ENCODE assay signal across 7 cellular contexts in the genomic region with DNA sequence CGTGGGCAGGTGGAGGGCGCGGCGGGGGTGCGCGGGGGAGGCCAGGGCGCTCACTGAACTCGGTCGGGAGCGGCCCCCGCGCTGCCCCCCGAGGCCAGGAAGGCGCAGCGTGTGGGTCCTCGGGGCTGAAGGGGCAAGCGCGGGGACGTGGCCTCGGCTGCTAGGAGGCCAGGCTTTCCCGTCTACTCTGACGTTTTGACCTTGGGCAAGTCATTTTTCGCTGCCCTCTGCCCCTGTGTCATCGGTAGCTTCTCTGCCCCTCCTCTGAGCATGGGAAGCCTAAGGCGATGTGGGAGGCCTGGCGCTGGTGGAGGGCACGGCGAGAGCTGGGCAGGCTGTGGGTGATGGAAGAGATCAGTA. TPM values are rescaled to one million over a fixed set of nuclear protein-coding genes. Genes with fewer than 3 reads are reported as not detected.
DNase-seq lines count a peak whose midpoint lies in the region; ATAC-seq and TF ChIP-seq lines count a peak whose summit lies in the region.

No MANE protein-coding gene starts in this region.

- ATAC-seq in GM18511 (IDR thresholded peaks at IDR 0.05; ENCODE audit: unreplicated experiment) (peak; percentile 5), HG02610 (IDR thresholded peaks at IDR 0.05; ENCODE audit: unreplicated experiment) (peak; percentile 1), thoracic aorta (ENCODE audit: insufficient number of reproducible peaks, low FRiP score, low read depth) (no peak)

- H2AK5ac ChIP-seq in mesenchymal stem cell (ENCODE audit: low read length, severe bottlenecking), result no peak overlapping the region

- peaks cover 44% of the 10 kb centered on the region for H3K79me2 ChIP-seq in PC-9 (ENCODE audit: low read depth)

- peak overlapping the region; percentile 66; the same call in 1 of the 2 replicates for H2AFZ ChIP-seq in PC-9
- no peak overlapping the region for H2AFZ ChIP-seq in mesenchymal stem cell (ENCODE audit: low read depth, low read length)

- no peak overlapping the region for H3K4ac ChIP-seq in mesenchymal stem cell (ENCODE audit: low read depth in 1 of 2, low read length in 2 of 2)

- H3F3A ChIP-seq in PC-9 (ENCODE audit: insufficient read depth, low read depth), result no peaks in the 10 kb centered on the region; the same call in 1 of the 2 replicates

- CTCF ChIA-PET in PC-9 (lab: Charles Lee), result interaction anchor here (0.5 kb wide), 1 partner anchor 219 kb away, joined by 3 read pairs; no protein-coding TSS in a partner anchor

- no peak overlapping the region for H4K91ac ChIP-seq in mesenchymal stem cell (ENCODE audit: low read length)

- peak overlapping the region; percentile 83 for H2BK120ac ChIP-seq in mesenchymal stem cell (ENCODE audit: low read depth, low read length)

- peaks cover 24% of the 10 kb centered on the region for H3K79me1 ChIP-seq in mesenchymal stem cell (replicated peaks; ENCODE audit: low read length, poor library complexity, severe bottlenecking)

- H3K4me2 ChIP-seq in PC-9, result peak overlapping the region; percentile 91
- H3K4me2 ChIP-seq in mesenchymal stem cell (ENCODE audit: low read length, poor library complexity, severe bottlenecking), result peak overlapping the region; percentile 58

- POLR2A ChIA-PET in PC-9 (lab: Charles Lee; ENCODE audit: unreplicated experiment), result interaction anchor here (0.6 to 1.2 kb wide), 5 partner anchors 77 to 444 kb away, joined by 4 to 31 read pairs (median 7); a partner anchor contains a TSS

- H3K36me3 ChIP-seq in PC-9 (ENCODE audit: low read depth), result no peaks in the 10 kb centered on the region
- H3K36me3 ChIP-seq in mesenchymal stem cell (ENCODE audit: control insufficient read depth in 1 of 2, insufficient read depth in 2 of 2, low read depth in 1 of 2, low read length in 2 of 2), result peaks cover 14 to 42% of the 10 kb centered on the region in 2 experiments
- H3K36me3 ChIP-seq in thoracic aorta, result peaks cover 8% of the 10 kb centered on the region

- no peak overlapping the region for H2BK12ac ChIP-seq in mesenchymal stem cell (ENCODE audit: low read length in 2 of 2)

- H3K4me3 ChIP-seq in PC-9 (peak overlapping the region; percentile 77), mesenchymal stem cell (ENCODE audit: insufficient read depth in 1 of 2, low read depth in 1 of 2, low read length in 2 of 2) (peak overlapping the region; percentile 92 to 96), thoracic aorta (peak overlapping the region; percentile 94)

- H3K27ac ChIP-seq in PC-9 (no peak overlapping the region), mesenchymal stem cell (ENCODE audit: low read length, poor library complexity, severe bottlenecking) (no peak overlapping the region), thoracic aorta (peak overlapping the region; percentile 65 to 77)

- peak overlapping the region; percentile 73 for H4K8ac ChIP-seq in mesenchymal stem cell (ENCODE audit: low read length)

- DNase-seq in PC-9, result no peak
- peak; percentile 15 for DNase-seq in central memory CD4-positive, alpha-beta T cell
- peak; percentile 33 for DNase-seq in mesenchymal stem cell
- DNase-seq in thoracic aorta (ENCODE audit: low spot score), result no peak
- DNase-seq in medulla oblongata (ENCODE audit: extremely low spot score), result no peak

- no peaks in the 10 kb centered on the region for H3K27me3 ChIP-seq in PC-9 (ENCODE audit: insufficient read depth, low read depth)
- H3K27me3 ChIP-seq in mesenchymal stem cell (ENCODE audit: control insufficient read depth in 1 of 2, insufficient read depth in 1 of 2, low read length in 2 of 2), result no peaks in the 10 kb centered on the region
- no peaks in the 10 kb centered on the region for H3K27me3 ChIP-seq in thoracic aorta (replicated peaks; ENCODE audit: insufficient read depth)

- no TSS peak for BruUV-seq in PC-9 (replicated peaks; lab: Mats Ljungman, UMichigan)

- intact Hi-C loops in PC-9 (cut with micrococcal nuclease; ENCODE audit: unreplicated experiment), result loop anchor here (5.0 kb wide), 2 partner anchors 197 to 512 kb away; a partner anchor contains a TSS

- H3K14ac ChIP-seq in mesenchymal stem cell (ENCODE audit: low read length in 2 of 2), result peak overlapping the region in 1 of 2 experiments; percentile 91

- H3K9me2 ChIP-seq in PC-9 (ENCODE audit: insufficient read depth), result no peaks in the 10 kb centered on the region

- peak overlapping the region; percentile 93 for H3K9ac ChIP-seq in mesenchymal stem cell (ENCODE audit: low read length)

- WGBS in mesenchymal stem cell, result under 1% methylated on average over 23 of the region's 28 CpGs

- TF ChIP-seq CTCF in PC-9 (conservative IDR thresholded peaks at IDR 0.05) (no peak), thoracic aorta (IDR thresholded peaks at IDR 0.05) (no peak)

- H2BK5ac ChIP-seq in mesenchymal stem cell (ENCODE audit: low read depth, low read length, poor library complexity, severe bottlenecking), result no peak overlapping the region

- peak overlapping the region; percentile 46 to 95 for H3K18ac ChIP-seq in mesenchymal stem cell (ENCODE audit: low read depth in 1 of 2, low read length in 2 of 2)

- H3K23ac ChIP-seq in mesenchymal stem cell (ENCODE audit: low read length in 2 of 2), result peak overlapping the region in 1 of 2 experiments; percentile 73

- H4K20me1 ChIP-seq in PC-9 (ENCODE audit: insufficient read depth), result no peaks in the 10 kb centered on the region

- H3K4me1 ChIP-seq in PC-9 (replicated peaks; ENCODE audit: insufficient read depth) (peaks cover 16% of the 10 kb centered on the region), mesenchymal stem cell (ENCODE audit: control insufficient read depth, insufficient read depth, low read depth, low read length) (peaks cover 23% of the 10 kb centered on the region), thoracic aorta (ENCODE audit: control insufficient read depth in 1 of 2, low read depth in 2 of 2) (peaks cover 21 to 42% of the 10 kb centered on the region in 2 donors)

- no peaks in the 10 kb centered on the region for H3K9me3 ChIP-seq in PC-9 (ENCODE audit: insufficient read depth, low read depth)
- no peaks in the 10 kb centered on the region for H3K9me3 ChIP-seq in mesenchymal stem cell (ENCODE audit: control insufficient read depth, low read length)
- no peaks in the 10 kb centered on the region for H3K9me3 ChIP-seq in thoracic aorta

- no peak overlapping the region for H2BK15ac ChIP-seq in mesenchymal stem cell (ENCODE audit: low read depth, poor library complexity, severe bottlenecking)

RNA-seq across cellular contexts. Expression of a gene that starts 0.5 kb away (rescaled TPM):
- total RNA-seq in PC-9 (2021), result 68.0 and 90.9 TPM in 2 replicates
- polyA plus RNA-seq in mesenchymal stem cell (2013, experiment 1 of 2), result 34.4 TPM
- 30.4 TPM for polyA plus RNA-seq in mesenchymal stem cell (2013, experiment 2 of 2)
- 10 to 100 TPM; 93.7 to 94.1 TPM for total RNA-seq in thoracic aorta

RNA-seq across cellular contexts. Expression of a gene that starts 0.8 kb away (rescaled TPM):
- total RNA-seq in PC-9 (2021) (9.8 and 12.2 TPM in 2 replicates), thoracic aorta (10 to 100 TPM; 10.4 to 15.0 TPM)
- 2.3 TPM for polyA plus RNA-seq in mesenchymal stem cell (2013, experiment 1 of 2)
- 2.3 TPM for polyA plus RNA-seq in mesenchymal stem cell (2013, experiment 2 of 2)

Comparison
In these comparisons a context has a peak if more than half of its experiments do, and no peak if none do; other contexts are left out.
1. DNase-seq: peak in central memory CD4-positive, alpha-beta T cell (single experiment) and mesenchymal stem cell (single experiment); none in PC-9 (0 of 2), thoracic aorta (single experiment) and medulla oblongata (single experiment).
2. H3K27ac ChIP-seq: peak in thoracic aorta (2 of 2); none in PC-9 (single experiment) and mesenchymal stem cell (single experiment).
3. Peak in every context shown above with its lines, with median percentiles within 50 percentile points of each other: H3K4me3 ChIP-seq.